ENCODE assay signal across 21 cellular contexts in genomic region chr6:145323652-145324051, GRCh38.
DNase-seq lines count a peak whose midpoint lies in the region; ATAC-seq lines count a peak whose summit lies in the region.
"Had no signal": no experiment of that assay in that cellular context is flagged by ENCODE, and none has a peak within 500 bp of the region (broad histone marks: within the 10 kb centered on the region; RNA-seq: fewer than 3 reads in every experiment).

No MANE protein-coding gene starts in this region.

- intact Hi-C loops in Right ventricle myocardium superior (cut with DNase I) (no loop called here), right cardiac atrium (cut with DNase I) (no loop called here)

- H3K4me3 ChIP-seq in right cardiac atrium (ENCODE audit: low read length) (no peak overlapping the region), skeletal muscle tissue (ENCODE audit: low read length in 3 of 3) (no peak overlapping the region)
- H3K4me3 ChIP-seq: BLaER1 treated with 17β-estradiol and CSF1 and Interleukin-3, amounts not matched to agents 10 nM and 100 nM; GM23248; HAP-1; SJSA1 had no signal

- no peaks in the 10 kb centered on the region for H3K9me3 ChIP-seq in right cardiac atrium (ENCODE audit: control insufficient read depth, low read length)
- H3K9me3 ChIP-seq in skeletal muscle tissue (ENCODE audit: control insufficient read depth in 3 of 3, low read length in 3 of 3) = no peaks in the 10 kb centered on the region
- H3K9me3 ChIP-seq: BLaER1 treated with 17β-estradiol and CSF1 and Interleukin-3, amounts not matched to agents 10 nM and 100 nM; HAP-1; SJSA1 had no signal

- H3K36me3 ChIP-seq in skeletal muscle tissue (ENCODE audit: control insufficient read depth in 3 of 3, insufficient read depth in 3 of 3, low read length in 3 of 3) = no peaks in the 10 kb centered on the region
- H3K36me3 ChIP-seq: BLaER1 treated with 17β-estradiol and CSF1 and Interleukin-3, amounts not matched to agents 10 nM and 100 nM; HAP-1; SJSA1 had no signal

- H3K27me3 ChIP-seq in right cardiac atrium (ENCODE audit: control insufficient read depth, insufficient read depth) = no peaks in the 10 kb centered on the region
- H3K27me3 ChIP-seq in skeletal muscle tissue (ENCODE audit: control insufficient read depth in 3 of 3, insufficient read depth in 3 of 3, low read length in 3 of 3) = no peaks in the 10 kb centered on the region
- H3K27me3 ChIP-seq: BLaER1 treated with 17β-estradiol and CSF1 and Interleukin-3, amounts not matched to agents 10 nM and 100 nM; SJSA1 had no signal

- H3K4me1 ChIP-seq in right cardiac atrium (ENCODE audit: control insufficient read depth, insufficient read depth, low read length) (peaks cover 3% of the 10 kb centered on the region), skeletal muscle tissue (ENCODE audit: control insufficient read depth in 3 of 3, insufficient read depth in 3 of 3, low read length in 3 of 3) (peaks cover 3 to 11% (median 9%) of the 10 kb centered on the region in 3 donors)
- H3K4me1 ChIP-seq: BLaER1 treated with 17β-estradiol and CSF1 and Interleukin-3, amounts not matched to agents 10 nM and 100 nM; HAP-1; SJSA1 had no signal

- DNase-seq in NCI-H526 treated with DMSO at 0.1 percent for 48 hours (lab: John Stamatoyannopoulos, UW) (peak; percentile 26), Right ventricle myocardium superior (no peak), right cardiac atrium (no peak), OCI-M1 (lab: John Stamatoyannopoulos, UW) (no peak), left lobe of liver (ENCODE audit: low spot score) (no peak), amygdala (lab: John Stamatoyannopoulos, UW) (no peak)
- DNase-seq: CD8-positive, alpha-beta memory T cell; GM23248; Karpas-422; MM.1S; NCI-H1092 treated with DMSO at 0.1 percent for 48 hours; NCI-H146; NCI-H2081; NCI-H446 treated with DMSO at 0.1 percent for 48 hours; NCI-H748 treated with DMSO at 0.1 percent for 48 hours; PC-3 had no signal

- H3K27ac ChIP-seq in right cardiac atrium (ENCODE audit: low read length) (peak overlapping the region; percentile 56), skeletal muscle tissue (ENCODE audit: low read depth, low read length) (peak overlapping the region; percentile 55)
- H3K27ac ChIP-seq: BLaER1 treated with 17β-estradiol and CSF1 and Interleukin-3, amounts not matched to agents 10 nM and 100 nM; GM23248; RWPE1; SJSA1 had no signal

- H3K9ac ChIP-seq in skeletal muscle tissue (ENCODE audit: low read depth in 1 of 3, low read length in 3 of 3) = no peak overlapping the region
- H3K9ac ChIP-seq: BLaER1 treated with 17β-estradiol and CSF1 and Interleukin-3, amounts not matched to agents 10 nM and 100 nM; GM23248 had no signal

- ATAC-seq in Right ventricle myocardium superior (ENCODE audit: poor library complexity) = peak; percentile 96
- peak; percentile 66 to 70 for ATAC-seq in right cardiac atrium
- no peak for ATAC-seq in left lobe of liver
- ATAC-seq: PC-3 had no signal
